In the genomic region with DNA sequence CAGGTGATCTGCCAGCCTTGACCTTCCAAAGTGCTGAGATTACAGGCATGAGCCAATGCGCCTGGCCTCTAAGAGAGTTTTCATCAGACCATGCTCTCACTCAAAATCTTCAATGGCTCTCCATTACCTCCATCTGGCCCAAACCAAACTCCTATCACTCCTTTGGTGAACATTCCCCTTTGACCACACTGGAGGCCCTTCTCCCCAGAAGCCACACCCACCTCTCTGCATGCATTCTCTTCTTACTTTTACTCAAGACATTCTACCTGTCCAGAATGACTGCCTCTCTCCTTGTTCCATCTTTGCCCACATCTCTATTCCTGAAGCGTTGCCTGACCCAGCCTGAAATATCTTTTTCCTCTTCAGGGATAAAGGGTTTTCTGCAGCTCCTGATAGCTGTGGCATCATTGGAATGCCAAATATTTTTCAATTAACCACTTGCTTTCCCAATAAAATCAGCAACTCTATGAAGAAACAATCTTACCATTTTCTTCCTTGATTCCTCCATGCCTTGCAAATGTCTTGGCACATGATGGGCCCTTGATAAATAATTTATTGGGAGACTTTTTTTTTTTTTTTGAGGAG, we compare ENCODE assay signal across 28 cellular contexts. TPM values are rescaled to one million over a fixed set of nuclear protein-coding genes. Genes with fewer than 3 reads are reported as not detected.
DNase-seq lines count a peak whose midpoint lies in the region; ATAC-seq, FAIRE-seq and TF ChIP-seq lines count a peak whose summit lies in the region.
"Had no signal": no experiment of that assay in that cellular context is flagged by ENCODE, and none has a peak within 500 bp of the region (broad histone marks: within the 10 kb centered on the region; RNA-seq: fewer than 3 reads in every experiment).

No MANE protein-coding gene starts in this region.

- no peaks in the 10 kb centered on the region for H3K9me3 ChIP-seq in K562 (replicated peaks; ENCODE audit: control insufficient read depth, insufficient read depth, low read depth, low read length)
- H3K9me3 ChIP-seq: ascending aorta, uterus had no signal

- FAIRE-seq in K562 (lab: Jason Lieb, UNC), result no peak
- FAIRE-seq: G401.6, GM12878, small intestine had no signal

- no peak for TF ChIP-seq POLR2A in K562 (conservative IDR thresholded peaks at IDR 0.05)

- no peak for TF ChIP-seq EP300 in K562 (IDR thresholded peaks at IDR 0.05; ENCODE audit: low read length)

- H3K79me2 ChIP-seq in K562 (ENCODE audit: control insufficient read depth, insufficient read depth, low read length), result no peaks in the 10 kb centered on the region
- H3K79me2 ChIP-seq: parathyroid adenoma had no signal

- no peaks in the 10 kb centered on the region for H3K9me1 ChIP-seq in K562 (ENCODE audit: control insufficient read depth, insufficient read depth, low read length)

- no peak overlapping the region for H3K4me3 ChIP-seq in AG09309 (ENCODE audit: control insufficient read depth, low read depth, low read length)
- H3K4me3 ChIP-seq in K562, result no peak overlapping the region
- H3K4me3 ChIP-seq: ascending aorta, coronary artery, GM12878, lung, uterus had no signal

- H3K4me1 ChIP-seq in K562 (replicated peaks in 1 of 2; ENCODE audit: control insufficient read depth in 2 of 2, insufficient read depth in 2 of 2, low read length in 2 of 2), result peaks cover 4 to 10% of the 10 kb centered on the region in 2 experiments; a peak in 4 of 5 replicates
- H3K4me1 ChIP-seq: ascending aorta, uterus had no signal

- POLR2A ChIA-PET in K562 (lab: Yijun Ruan, JAX), result no interaction called here

- H3K4me2 ChIP-seq in K562 (ENCODE audit: insufficient read depth, low read length), result no peak overlapping the region

- CTCF ChIA-PET in K562 (lab: Yijun Ruan, JAX; ENCODE audit: low intra/inter-chr PET ratio), result no interaction called here

- 50% methylated on average over 2 of the region's 2 CpGs for WGBS in K562 (ENCODE audit: insufficient coverage, low coverage, missing lambda C conversion rate)

- no peaks in the 10 kb centered on the region for H3K27me3 ChIP-seq in K562 (ENCODE audit: control insufficient read depth in 2 of 2, insufficient read depth in 2 of 2, low read length in 2 of 2)
- H3K27me3 ChIP-seq: ascending aorta, uterus had no signal

- no peak for TF ChIP-seq RAD21 in K562 (CRISPR knock-in tag; conservative IDR thresholded peaks at IDR 0.05 in 1 of 2, IDR thresholded peaks at IDR 0.05 in 1 of 2)

- TF ChIP-seq CTCF in AG09309 (IDR thresholded peaks at IDR 0.05; ENCODE audit: control insufficient read depth, insufficient read depth, low read depth, low read length, missing control alignments) (no peak), K562 (IDR thresholded peaks at IDR 0.05 in 2 of 3, conservative IDR thresholded peaks at IDR 0.05 in 1 of 3; ENCODE audit: insufficient read depth in 2 of 3, low read depth in 1 of 3, low read length in 3 of 3) (no peak), omental fat pad (IDR thresholded peaks at IDR 0.05) (no peak)

- intact Hi-C loops in K562 (cut with micrococcal nuclease), result no loop called here

- ATAC-seq in K562, result no peak; the same call in 2 of the 3 replicates
- ATAC-seq in GM21381 (IDR thresholded peaks at IDR 0.05; ENCODE audit: unreplicated experiment), result no peak
- no peak for ATAC-seq in GM18502 (IDR thresholded peaks at IDR 0.05; ENCODE audit: poor library complexity, unreplicated experiment)
- ATAC-seq in omental fat pad (ENCODE audit: low FRiP score), result no peak
- ATAC-seq: GM12878; naive thymus-derived CD4-positive, alpha-beta T cell; T-cell had no signal

- in situ Hi-C loops in K562 (cut with MboI), result no loop called here

- H3K36me3 ChIP-seq in K562 (ENCODE audit: control insufficient read depth, insufficient read depth, low read length), result no peaks in the 10 kb centered on the region
- H3K36me3 ChIP-seq: ascending aorta, uterus had no signal

- no peak overlapping the region for H3K27ac ChIP-seq in K562 (ENCODE audit: extremely low read depth, low read depth, low read length)
- H3K27ac ChIP-seq: ascending aorta, coronary artery, parathyroid adenoma, uterus had no signal

- DNase-seq in AG09309 (ENCODE audit: low read depth), result peak; percentile 28
- DNase-seq in HS-27A (ENCODE audit: low read depth), result peak; percentile 11
- DNase-seq in K562 (ENCODE audit: extremely low read depth in 1 of 4, low spot score in 3 of 4), result no peak
- peak; percentile 47 for DNase-seq in iris pigment epithelial cell (ENCODE audit: low read depth)
- DNase-seq in mucosa of gallbladder (ENCODE audit: low spot score), result no peak
- DNase-seq in omental fat pad (ENCODE audit: low spot score), result no peak
- DNase-seq: activated CD4-positive, alpha-beta T cell treated with anti-CD3 and anti-CD28 coated beads, Interleukin-2, amount 50 U/mL, for 4 hours; activated naive CD4-positive, alpha-beta T cell treated with anti-CD3 and anti-CD28 coated beads for 36 hours; AML-193; Calu3; immature natural killer cell; MV-4-11; naive thymus-derived CD4-positive, alpha-beta T cell; NCI-H2029 treated with DMSO at 0.1 percent for 48 hours; NCI-H524; small intestine; stimulated activated CD4-positive, alpha-beta T cell treated with anti-CD3 and anti-CD28 coated beads, Interleukin-4, amount 100 ng/mL, for 1 hour; T-cell; uterus had no signal

- H3K9ac ChIP-seq in K562 (ENCODE audit: insufficient read depth in 1 of 2, low read depth in 2 of 2, low read length in 2 of 2), result no peak overlapping the region
- H3K9ac ChIP-seq: parathyroid adenoma had no signal

- H4K20me1 ChIP-seq in K562 (replicated peaks; ENCODE audit: control insufficient read depth, insufficient read depth, low read length), result no peaks in the 10 kb centered on the region

- no TSS peak for BruUV-seq in K562 (replicated peaks; lab: Mats Ljungman, UMichigan)

- no peak overlapping the region for H2AFZ ChIP-seq in K562 (ENCODE audit: low read depth, low read length)
- H2AFZ ChIP-seq: parathyroid adenoma had no signal

RNA-seq across cellular contexts. Expression of gene PLEK2, which starts 15.5 kb away (rescaled TPM):
- not detected in 2 replicates for total RNA-seq in K562 (2011; cell fraction: chromatin; rRNA removed; ENCODE audit: low replicate concordance)
- not detected in 2 replicates for total RNA-seq in K562 (2011; cell fraction: nucleolus; rRNA removed)
- not detected in 2 replicates for total RNA-seq in K562 (2011; cell fraction: nucleoplasm; rRNA removed)
- total RNA-seq in K562 (2014; rRNA removed), result not detected in 2 replicates
- total RNA-seq in K562 (2014; rRNA removed; fragmentation: Illumina TruSeq; extraction: Trizol), result not detected in 2 replicates
- total RNA-seq in K562 (2015; rRNA removed; fragmentation: Illumina TruSeq; extraction: Trizol), result not detected in 2 replicates
- total RNA-seq in K562 (2021), result not detected in 2 replicates
- not detected in 2 replicates for polyA plus RNA-seq in K562 (2011; rRNA removed)
- polyA plus RNA-seq in K562 (2011; cell fraction: cytosol; rRNA removed), result not detected in 2 replicates
- polyA plus RNA-seq in K562 (2011; cell fraction: nucleus; rRNA removed), result not detected in 2 replicates
- polyA plus RNA-seq in K562 (2012), result not detected in 2 replicates
- polyA plus RNA-seq in K562 (2014; fragmentation: Illumina TruSeq; extraction: Trizol), result not detected in 2 replicates
- polyA plus RNA-seq in K562 (2014; fragmentation: Nextera tagmentation; extraction: Ambion mirVana), result not detected
- polyA plus RNA-seq in K562 (2014; rRNA removed), result not detected in 2 replicates
- not detected in 2 replicates for polyA minus RNA-seq in K562 (2011; rRNA and poly(A)+ RNA removed)
- polyA minus RNA-seq in K562 (2011; cell fraction: cytosol; rRNA and poly(A)+ RNA removed), result 2.3 TPM in 1 of 2 replicates, not detected in the other
- polyA minus RNA-seq in K562 (2011; cell fraction: nucleus; rRNA and poly(A)+ RNA removed), result not detected in 2 replicates
- total RNA-seq in mucosa of gallbladder, result 10.5 TPM
- total RNA-seq in omental fat pad, result 1 to 10 TPM in 3 of 4 donors, not detected in 1; 1.8 to 4.5 (median 3.4) TPM
- total RNA-seq: GM12878 had no signal
- polyA plus RNA-seq: IgD-negative memory B cell, immature natural killer cell had no signal

RNA-seq across cellular contexts. Expression of gene EIF2S1, which starts 36.3 kb away (rescaled TPM):
- total RNA-seq in K562 (2011; cell fraction: chromatin; rRNA removed; ENCODE audit: low replicate concordance), result 14.2 and 42.2 TPM in 2 replicates
- total RNA-seq in K562 (2011; cell fraction: nucleolus; rRNA removed), result 11.5 and 17.4 TPM in 2 replicates
- 19.8 and 22.3 TPM in 2 replicates for total RNA-seq in K562 (2011; cell fraction: nucleoplasm; rRNA removed)
- 362 and 424 TPM in 2 replicates for total RNA-seq in K562 (2014; rRNA removed)
- 344 and 380 TPM in 2 replicates for total RNA-seq in K562 (2014; rRNA removed; fragmentation: Illumina TruSeq; extraction: Trizol)
- total RNA-seq in K562 (2015; rRNA removed; fragmentation: Illumina TruSeq; extraction: Trizol), result 311 and 332 TPM in 2 replicates
- total RNA-seq in K562 (2021), result 234 and 237 TPM in 2 replicates
- 147 and 314 TPM in 2 replicates for polyA plus RNA-seq in K562 (2011; rRNA removed)
- polyA plus RNA-seq in K562 (2011; cell fraction: cytosol; rRNA removed), result 30.9 and 61.0 TPM in 2 replicates
- polyA plus RNA-seq in K562 (2011; cell fraction: nucleus; rRNA removed), result 22.8 and 35.5 TPM in 2 replicates
- 101 and 349 TPM in 2 replicates for polyA plus RNA-seq in K562 (2012)
- 216 and 275 TPM in 2 replicates for polyA plus RNA-seq in K562 (2014; fragmentation: Illumina TruSeq; extraction: Trizol)
- 1,000 to 10,000 TPM in 1 of 2 experiments, 100 to 1,000 TPM in 1; 717 to 1,018 TPM for polyA plus RNA-seq in K562 (2014; fragmentation: Nextera tagmentation; extraction: Ambion mirVana)
- 310 and 331 TPM in 2 replicates for polyA plus RNA-seq in K562 (2014; rRNA removed)
- 281 and 389 TPM in 2 replicates for polyA minus RNA-seq in K562 (2011; rRNA and poly(A)+ RNA removed)
- 73.4 and 109 TPM in 2 replicates for polyA minus RNA-seq in K562 (2011; cell fraction: cytosol; rRNA and poly(A)+ RNA removed)
- 17.9 and 25.2 TPM in 2 replicates for polyA minus RNA-seq in K562 (2011; cell fraction: nucleus; rRNA and poly(A)+ RNA removed)
- 75.1 TPM for total RNA-seq in mucosa of gallbladder
- total RNA-seq in omental fat pad, result 100 to 1,000 TPM in 2 of 4 donors, 10 to 100 TPM in 2; 43.0 to 150 (median 89.6) TPM

RNA-seq across cellular contexts. Expression of gene ATP6V1D, which starts 36.9 kb away (rescaled TPM):
- 29.4 and 58.7 TPM in 2 replicates for total RNA-seq in K562 (2011; cell fraction: chromatin; rRNA removed; ENCODE audit: low replicate concordance)
- 23.3 and 33.2 TPM in 2 replicates for total RNA-seq in K562 (2011; cell fraction: nucleolus; rRNA removed)
- 32.0 and 46.9 TPM in 2 replicates for total RNA-seq in K562 (2011; cell fraction: nucleoplasm; rRNA removed)
- total RNA-seq in K562 (2014; rRNA removed) (35.5 and 41.2 TPM in 2 replicates), K562 (2014; rRNA removed; fragmentation: Illumina TruSeq; extraction: Trizol) (56.9 and 71.0 TPM in 2 replicates), K562 (2015; rRNA removed; fragmentation: Illumina TruSeq; extraction: Trizol) (57.2 and 60.1 TPM in 2 replicates), K562 (2021) (30.4 and 36.6 TPM in 2 replicates), mucosa of gallbladder (69.1 TPM), omental fat pad (10 to 100 TPM; 61.2 to 82.7 (median 73.1) TPM)
- polyA plus RNA-seq in K562 (2011; rRNA removed) (29.5 and 49.6 TPM in 2 replicates), K562 (2014; fragmentation: Illumina TruSeq; extraction: Trizol) (38.6 and 42.6 TPM in 2 replicates), K562 (2014; fragmentation: Nextera tagmentation; extraction: Ambion mirVana) (10 to 100 TPM; 86.3 to 91.0 TPM), K562 (2014; rRNA removed) (35.5 and 50.0 TPM in 2 replicates)
- polyA plus RNA-seq in K562 (2011; cell fraction: cytosol; rRNA removed), result 13.4 and 18.1 TPM in 2 replicates
- polyA plus RNA-seq in K562 (2011; cell fraction: nucleus; rRNA removed), result 11.6 and 12.8 TPM in 2 replicates
- 35.5 and 40.0 TPM in 2 replicates for polyA plus RNA-seq in K562 (2012)
- polyA minus RNA-seq in K562 (2011; rRNA and poly(A)+ RNA removed), result 29.9 and 41.6 TPM in 2 replicates
- 20.2 and 30.2 TPM in 2 replicates for polyA minus RNA-seq in K562 (2011; cell fraction: cytosol; rRNA and poly(A)+ RNA removed)
- polyA minus RNA-seq in K562 (2011; cell fraction: nucleus; rRNA and poly(A)+ RNA removed), result 21.9 and 22.6 TPM in 2 replicates

Comparison
In these comparisons a context has a peak if more than half of its experiments do, and no peak if none do; other contexts are left out.
1. DNase-seq: peak in AG09309 (single experiment), HS-27A (single experiment) and iris pigment epithelial cell (single experiment); none in K562 (0 of 4), mucosa of gallbladder (single experiment) and omental fat pad (single experiment).